Comparison of ENCODE assay signal across 8 cellular contexts in genomic region chrX:17736856-17737706, GRCh38. TPM values are rescaled to one million over a fixed set of nuclear protein-coding genes. Genes with fewer than 3 reads are reported as not detected.
DNase-seq lines count a peak whose midpoint lies in the region; ATAC-seq lines count a peak whose summit lies in the region.

Gene SCML1 (plus strand): TSS chrX:17737493. CDS start chrX:17744187, 6,694 bp downstream.

- peak within 1 kb of the TSS; percentile 93 to 98 for H3K27ac Mint-ChIP-seq in activated naive CD4-positive, alpha-beta T cell treated with anti-CD3 and anti-CD28 coated beads, Interleukin-2, amount 50 U/mL, for 72 hours

- no peak within 1 kb of the TSS for H2AK5ac ChIP-seq in neuronal stem cell (ENCODE audit: low read depth, low read length)

- peak within 1 kb of the TSS; percentile 86 to 96 for H3K4me3 ChIP-seq in neuronal stem cell (ENCODE audit: low read length in 2 of 2)
- peak within 1 kb of the TSS; percentile 77 to 78 for H3K4me3 ChIP-seq in stomach smooth muscle (ENCODE audit: low read length in 2 of 2)

- no CpG with 5 or more reads among the region's 67 CpGs for WGBS in neuronal stem cell (ENCODE audit: extremely low coverage in 2 of 2, insufficient read length in 2 of 2, insufficient replicate concordance in 1 of 2), 2 donors

- peaks cover 2% of the 10 kb centered on the region for H3K79me1 ChIP-seq in neuronal stem cell (ENCODE audit: low read depth, low read length)

- H3K18ac ChIP-seq in neuronal stem cell (ENCODE audit: low read length), result no peak within 1 kb of the TSS

- H3K14ac ChIP-seq in neuronal stem cell (ENCODE audit: low read length), result no peak within 1 kb of the TSS

- no peak within 1 kb of the TSS for H2BK5ac ChIP-seq in neuronal stem cell (ENCODE audit: low read length)

- ATAC-seq in GM21717 (IDR thresholded peaks at IDR 0.05; ENCODE audit: unreplicated experiment), result peak; percentile 72
- peak; percentile 77 to 82 for ATAC-seq in activated naive CD4-positive, alpha-beta T cell treated with anti-CD3 and anti-CD28 coated beads, Interleukin-2, amount 50 U/mL, for 72 hours

- H3K36me3 ChIP-seq in neuronal stem cell (replicated peaks in 1 of 2; ENCODE audit: control insufficient read depth in 2 of 2, insufficient read depth in 2 of 2, low read length in 2 of 2) (peaks cover 0 to 5% of the 10 kb centered on the region in 2 donors), stomach smooth muscle (ENCODE audit: control insufficient read depth in 2 of 2, insufficient read depth in 2 of 2, low read length in 2 of 2) (no peaks in the 10 kb centered on the region)

- H2BK120ac ChIP-seq in neuronal stem cell (ENCODE audit: low read depth, low read length), result no peak within 1 kb of the TSS

- no peaks in the 10 kb centered on the region for H3K27me3 ChIP-seq in neuronal stem cell (ENCODE audit: control insufficient read depth in 3 of 3, insufficient read depth in 3 of 3, low read depth in 1 of 3, low read length in 3 of 3)
- H3K27me3 ChIP-seq in stomach smooth muscle (ENCODE audit: control insufficient read depth in 1 of 2, insufficient read depth in 2 of 2, low read length in 2 of 2), result peaks cover 0 to 2% of the 10 kb centered on the region in 2 donors

- peak within 1 kb of the TSS; percentile 70 for H3K9ac ChIP-seq in neuronal stem cell (ENCODE audit: low read depth, low read length, poor library complexity)
- peak within 1 kb of the TSS; percentile 77 to 92 for H3K9ac ChIP-seq in stomach smooth muscle (ENCODE audit: low read length in 2 of 2)

- H3K4me1 ChIP-seq in neuronal stem cell (ENCODE audit: control insufficient read depth in 2 of 2, insufficient read depth in 1 of 2, low read depth in 1 of 2, low read length in 2 of 2) (peaks cover 3 to 15% of the 10 kb centered on the region in 2 donors), stomach smooth muscle (ENCODE audit: control insufficient read depth, insufficient read depth, low read length) (peaks cover 5% of the 10 kb centered on the region)

- H3K4ac ChIP-seq in neuronal stem cell (ENCODE audit: low read length), result no peak within 1 kb of the TSS

- H3K36me3 Mint-ChIP-seq in activated naive CD4-positive, alpha-beta T cell treated with anti-CD3 and anti-CD28 coated beads, Interleukin-2, amount 50 U/mL, for 72 hours, result peaks cover 0 to 9% of the 10 kb centered on the region in 2 donors

- no peak within 1 kb of the TSS for H3K23ac ChIP-seq in neuronal stem cell (ENCODE audit: low read depth, low read length, poor library complexity)

- peak within 1 kb of the TSS; percentile 85 for H2AFZ ChIP-seq in neuronal stem cell (ENCODE audit: low read length)

- no peaks in the 10 kb centered on the region for H3K9me3 ChIP-seq in neuronal stem cell (replicated peaks in 1 of 2; ENCODE audit: control insufficient read depth in 2 of 2, insufficient read depth in 1 of 2, low read depth in 1 of 2, low read length in 2 of 2)
- H3K9me3 ChIP-seq in stomach smooth muscle (ENCODE audit: control insufficient read depth in 2 of 2, low read length in 2 of 2), result no peaks in the 10 kb centered on the region

- H2BK12ac ChIP-seq in neuronal stem cell (ENCODE audit: low read length), result no peak within 1 kb of the TSS

- no peaks in the 10 kb centered on the region for H3K9me3 Mint-ChIP-seq in activated naive CD4-positive, alpha-beta T cell treated with anti-CD3 and anti-CD28 coated beads, Interleukin-2, amount 50 U/mL, for 72 hours

- H4K91ac ChIP-seq in neuronal stem cell (ENCODE audit: low read depth, low read length, poor library complexity), result no peak within 1 kb of the TSS

- in situ Hi-C loops in SK-MEL-5 (cut with HindIII; ENCODE audit: low pct_unique_long_range_greater_than_20kb, low sequenced_read_pairs), result no loop called here

- H4K8ac ChIP-seq in neuronal stem cell (ENCODE audit: low read depth, low read length), result no peak within 1 kb of the TSS

- H3K27ac ChIP-seq in neuronal stem cell (replicated peaks; ENCODE audit: low read length) (peak within 1 kb of the TSS; percentile 69), stomach smooth muscle (ENCODE audit: low read length) (peak within 1 kb of the TSS; percentile 88)

- DNase-seq in CMK (ENCODE audit: low read depth) (peak; percentile 76), LoVo (ENCODE audit: low spot score) (peak; percentile 88), SK-MEL-5 (ENCODE audit: low read depth, low spot score) (peak; percentile 93), globus pallidus (ENCODE audit: low spot score) (peak; percentile 96), neuronal stem cell (ENCODE audit: low spot score) (peak; percentile 92)
- DNase-seq in activated naive CD4-positive, alpha-beta T cell treated with anti-CD3 and anti-CD28 coated beads, Interleukin-2, amount 50 U/mL, for 72 hours (ENCODE audit: low spot score in 2 of 2), result peak; percentile 75 to 90

- H2BK15ac ChIP-seq in neuronal stem cell (ENCODE audit: low read length), result no peak within 1 kb of the TSS

- H3K4me2 ChIP-seq in neuronal stem cell (ENCODE audit: insufficient read depth, low read length, poor library complexity, severe bottlenecking), result peak within 1 kb of the TSS; percentile 54

RNA-seq across cellular contexts. Expression of gene SCML1, which starts in this region (rescaled TPM):
- total RNA-seq in SK-MEL-5 (2014; rRNA removed; shearing (Covaris generic)), result 5.6 and 6.0 TPM in 2 replicates
- 5.1 and 9.0 TPM in 2 replicates for polyA plus RNA-seq in SK-MEL-5 (2015; cell fraction: cytosol; rRNA removed)
- polyA plus RNA-seq in SK-MEL-5 (2015; cell fraction: nucleus; rRNA removed), result 47.2 and 48.5 TPM in 2 replicates
- total RNA-seq in activated naive CD4-positive, alpha-beta T cell treated with anti-CD3 and anti-CD28 coated beads, Interleukin-2, amount 50 U/mL, for 72 hours, result 10 to 100 TPM in 1 of 2 donors, 1 to 10 TPM in 1; 3.6 to 28.3 TPM
- polyA plus RNA-seq in neuronal stem cell (2013, experiment 1 of 2), result 15.4 TPM
- polyA plus RNA-seq in neuronal stem cell (2013, experiment 2 of 2), result 15.7 TPM

Comparison
In these comparisons a context has a peak if more than half of its experiments do, and no peak if none do; other contexts are left out.
1. Peak in every context shown above with its lines: DNase-seq, ATAC-seq, H3K4me3 ChIP-seq and H3K27ac ChIP-seq.